Comparison of ENCODE assay signal across 7 cellular contexts in genomic region chr9:125239631-125240597, GRCh38. TPM values are rescaled to one million over a fixed set of nuclear protein-coding genes. Genes with fewer than 3 reads are reported as not detected.
A peak's percentile ranks its signal among the peaks of the same experiment; 100 is the strongest.
DNase-seq lines count a peak whose midpoint lies in the region; ATAC-seq, FAIRE-seq and TF ChIP-seq lines count a peak whose summit lies in the region.

No MANE protein-coding gene starts in this region.

- in situ Hi-C loops in IMR-90 (cut with MboI; ENCODE audit: low sequenced_read_pairs) = no loop called here

- peak overlapping the region; percentile 99 for H3K27ac Mint-ChIP-seq in activated naive CD8-positive, alpha-beta T cell treated with anti-CD3 and anti-CD28 coated beads, Interleukin-2, amount 10 ng/mL, durations not matched to agents 7 days and 5 days

- H3K36me3 Mint-ChIP-seq in activated naive CD8-positive, alpha-beta T cell treated with anti-CD3 and anti-CD28 coated beads, Interleukin-2, amount 10 ng/mL, durations not matched to agents 7 days and 5 days = peaks cover 40% of the 10 kb centered on the region

- FAIRE-seq in kidney (lab: Jason Lieb, UNC) = no peak

- H2BK20ac ChIP-seq in IMR-90 (ENCODE audit: low read depth, low read length) = no peak overlapping the region

- H2BK120ac ChIP-seq in IMR-90 (ENCODE audit: low read depth, low read length) = no peak overlapping the region

- no peak overlapping the region for H2AFZ ChIP-seq in IMR-90 (replicated peaks; ENCODE audit: low read length, poor library complexity)

- no peak overlapping the region for H3K18ac ChIP-seq in IMR-90 (ENCODE audit: low read depth, low read length)

- no peaks in the 10 kb centered on the region for H3K27me3 Mint-ChIP-seq in activated naive CD8-positive, alpha-beta T cell treated with anti-CD3 and anti-CD28 coated beads, Interleukin-2, amount 10 ng/mL, durations not matched to agents 7 days and 5 days

- H3K4me3 Mint-ChIP-seq in activated naive CD8-positive, alpha-beta T cell treated with anti-CD3 and anti-CD28 coated beads, Interleukin-2, amount 10 ng/mL, durations not matched to agents 7 days and 5 days = peak overlapping the region; percentile 99

- H3K9me1 ChIP-seq in IMR-90 (ENCODE audit: insufficient read depth, low read length) = no peaks in the 10 kb centered on the region; the same call in 1 of the 2 replicates

- H4K5ac ChIP-seq in IMR-90 (ENCODE audit: low read depth, low read length) = no peak overlapping the region

- no peaks in the 10 kb centered on the region for H3K9me3 Mint-ChIP-seq in activated naive CD8-positive, alpha-beta T cell treated with anti-CD3 and anti-CD28 coated beads, Interleukin-2, amount 10 ng/mL, durations not matched to agents 7 days and 5 days

- peaks cover 38% of the 10 kb centered on the region for H3K4me1 Mint-ChIP-seq in activated naive CD8-positive, alpha-beta T cell treated with anti-CD3 and anti-CD28 coated beads, Interleukin-2, amount 10 ng/mL, durations not matched to agents 7 days and 5 days

- H3K56ac ChIP-seq in IMR-90 (ENCODE audit: extremely low read depth, insufficient read depth, low read length) = peak overlapping the region; percentile 77

- TF ChIP-seq CTCF in IMR-90 (conservative IDR thresholded peaks at IDR 0.05; ENCODE audit: low read depth, low read length) (no peak), kidney (IDR thresholded peaks at IDR 0.05; ENCODE audit: borderline replicate concordance, extremely low read depth, insufficient read depth) (no peak)

- H3K23ac ChIP-seq in IMR-90 (ENCODE audit: low read depth, low read length) = peak overlapping the region; percentile 93

- ATAC-seq in IMR-90 (ENCODE audit: low read depth) = no peak
- no peak for ATAC-seq in activated naive CD8-positive, alpha-beta T cell treated with anti-CD3 and anti-CD28 coated beads, Interleukin-2, amount 10 ng/mL, durations not matched to agents 7 days and 5 days (ENCODE audit: low read depth)
- ATAC-seq in GM21390 (IDR thresholded peaks at IDR 0.05; ENCODE audit: unreplicated experiment) = no peak
- no peak for ATAC-seq in HG03097 (IDR thresholded peaks at IDR 0.05; ENCODE audit: low FRiP score, unreplicated experiment)

- BruUV-seq in IMR-90 (replicated peaks; lab: Mats Ljungman, UMichigan) = no TSS peak

- no peak overlapping the region for H2AK9ac ChIP-seq in IMR-90 (replicated peaks; ENCODE audit: low read depth, low read length, poor library complexity)

- H3K4me3 ChIP-seq in IMR-90 (ENCODE audit: insufficient read depth, low read depth, low read length) = peak overlapping the region; percentile 80
- H3K4me3 ChIP-seq in kidney (ENCODE audit: low read length in 2 of 2) = peak overlapping the region; percentile 83 to 91
- peak overlapping the region; percentile 93 to 99 for H3K4me3 ChIP-seq in stomach smooth muscle (ENCODE audit: low read length in 2 of 2)

- intact Hi-C loops in IMR-90 (cut with micrococcal nuclease) = no loop called here
- intact Hi-C loops in kidney (cut with DNase I) = no loop called here

- no peak overlapping the region for H2AK5ac ChIP-seq in IMR-90 (ENCODE audit: low read depth, low read length)

- H2BK15ac ChIP-seq in IMR-90 (ENCODE audit: low read depth, low read length) = 0 out of 3 replicates have a peak overlapping the region, but pooled peaks have one; percentile 20

- peaks cover 4% of the 10 kb centered on the region for H3K4me1 ChIP-seq in IMR-90 (ENCODE audit: control insufficient read depth, insufficient read depth, low read length)
- peaks cover 4 to 19% of the 10 kb centered on the region in 2 donors for H3K4me1 ChIP-seq in kidney (ENCODE audit: control insufficient read depth in 1 of 2, insufficient read depth in 1 of 2, low read depth in 1 of 2, low read length in 2 of 2)
- H3K4me1 ChIP-seq in stomach smooth muscle (ENCODE audit: control insufficient read depth, insufficient read depth, low read length) = peaks cover 33% of the 10 kb centered on the region

- dilution Hi-C loops in IMR-90 (cut with HindIII; ENCODE audit: low sequenced_read_pairs, unreplicated experiment) = no loop called here

- no peak overlapping the region; a peak in 1 of 4 replicates for H4K8ac ChIP-seq in IMR-90 (ENCODE audit: low read depth in 2 of 2, low read length in 2 of 2)

- peak overlapping the region; percentile 88; the same call in 1 of the 2 replicates for H3K4ac ChIP-seq in IMR-90 (ENCODE audit: low read depth, low read length)

- H3K36me3 ChIP-seq in IMR-90 (ENCODE audit: control insufficient read depth, insufficient read depth, low read length) = peaks cover 33% of the 10 kb centered on the region
- H3K36me3 ChIP-seq in kidney (ENCODE audit: control insufficient read depth in 1 of 2, insufficient read depth in 2 of 2, low read length in 2 of 2) = peaks cover 14 to 40% of the 10 kb centered on the region in 2 donors
- H3K36me3 ChIP-seq in stomach smooth muscle (ENCODE audit: control insufficient read depth in 2 of 2, insufficient read depth in 2 of 2, low read length in 2 of 2) = peaks cover 37 to 41% of the 10 kb centered on the region in 2 donors

- H3K79me1 ChIP-seq in IMR-90 (ENCODE audit: low read depth in 1 of 2, low read length in 2 of 2) = peaks cover 8 to 42% of the 10 kb centered on the region in 2 experiments

- peak overlapping the region; percentile 99 for H3K14ac ChIP-seq in IMR-90 (replicated peaks; ENCODE audit: low read depth, low read length)

- CTCF ChIA-PET in IMR-90 (lab: Yijun Ruan, JAX) = no interaction called here

- H3K27ac ChIP-seq in IMR-90 (ENCODE audit: insufficient read depth, low read length) = peak overlapping the region; percentile 81; the same call in 1 of the 2 replicates
- peak overlapping the region in 1 of 2 donors; percentile 98 for H3K27ac ChIP-seq in kidney (ENCODE audit: low read depth in 2 of 2, low read length in 2 of 2)
- peak overlapping the region; percentile 95 for H3K27ac ChIP-seq in stomach smooth muscle (ENCODE audit: low read length)

- no peak for TF ChIP-seq POLR2A in IMR-90 (IDR thresholded peaks at IDR 0.05; ENCODE audit: low read depth, low read length)

- H4K20me1 ChIP-seq in IMR-90 (ENCODE audit: insufficient read depth, low read length) = peaks cover 62% of the 10 kb centered on the region

- DNase-seq in IMR-90 = no peak
- no peak for DNase-seq in activated naive CD8-positive, alpha-beta T cell treated with anti-CD3 and anti-CD28 coated beads, Interleukin-2, amount 10 ng/mL, durations not matched to agents 7 days and 5 days
- no peak for DNase-seq in kidney
- DNase-seq in HuH-7 (ENCODE audit: low spot score) = no peak

- no CpG with 5 or more reads among the region's 8 CpGs for WGBS in IMR-90 (ENCODE audit: extremely low coverage in 2 of 2, insufficient read length in 1 of 2), 2 experiments

- POLR2A ChIA-PET in IMR-90 (lab: Charles Lee; ENCODE audit: unreplicated experiment) = no interaction called here
- POLR2A ChIA-PET in activated naive CD8-positive, alpha-beta T cell treated with anti-CD3 and anti-CD28 coated beads, Interleukin-2, amount 10 ng/mL, durations not matched to agents 7 days and 5 days (lab: Charles Lee) = interaction anchor here (0.6 to 2.4 kb wide), 11 partner anchors 22 to 1370 kb away, joined by 3 to 73 read pairs (median 10); partner anchors contain the start of genes ARPC5L, GAPVD1, RABEPK and RPL35

- H3K9ac ChIP-seq in IMR-90 (ENCODE audit: low read depth, low read length) (peak overlapping the region; percentile 94), kidney (ENCODE audit: low read length in 2 of 2) (peak overlapping the region; percentile 81 to 97), stomach smooth muscle (ENCODE audit: low read length in 2 of 2) (peak overlapping the region; percentile 90 to 96)

- peak overlapping the region; percentile 52 for H2BK5ac ChIP-seq in IMR-90 (ENCODE audit: low read depth, low read length, poor library complexity, severe bottlenecking)

- 0 out of 2 replicates have a peak overlapping the region, but pooled peaks have one; percentile 86 for H4K91ac ChIP-seq in IMR-90 (ENCODE audit: insufficient read depth, low read depth, low read length)

- peak overlapping the region; percentile 76 for H3K4me2 ChIP-seq in IMR-90 (ENCODE audit: low read depth, low read length)

- no peak for TF ChIP-seq RAD21 in IMR-90 (IDR thresholded peaks at IDR 0.05; ENCODE audit: low read length)

- H3K9me3 ChIP-seq in IMR-90 (ENCODE audit: control insufficient read depth, insufficient read depth, low read length) (no peaks in the 10 kb centered on the region), kidney (ENCODE audit: control insufficient read depth in 1 of 2, low read length in 2 of 2) (no peaks in the 10 kb centered on the region), stomach smooth muscle (ENCODE audit: control insufficient read depth in 2 of 2, low read length in 2 of 2) (no peaks in the 10 kb centered on the region)

- H3K27me3 ChIP-seq in IMR-90 (ENCODE audit: control insufficient read depth, insufficient read depth, low read length) = no peaks in the 10 kb centered on the region
- no peaks in the 10 kb centered on the region for H3K27me3 ChIP-seq in stomach smooth muscle (ENCODE audit: control insufficient read depth in 1 of 2, insufficient read depth in 2 of 2, low read length in 2 of 2)

RNA-seq across cellular contexts. Expression of gene HSPA5, which starts 1.2 kb away (rescaled TPM):
- total RNA-seq in IMR-90 (2012; rRNA removed) (118 and 147 TPM in 2 replicates), kidney (358 TPM)
- polyA plus RNA-seq in IMR-90 (2012; rRNA removed) (391 and 419 TPM in 2 replicates), kidney (ENCODE audit: insufficient read depth, low read depth, low replicate concordance) (289 TPM)
- 180 and 209 TPM in 2 replicates for polyA plus RNA-seq in IMR-90 (2012; cell fraction: cytosol; rRNA removed)
- polyA plus RNA-seq in IMR-90 (2012; cell fraction: nucleus; rRNA removed; ENCODE audit: low replicate concordance) = 99.1 and 172 TPM in 2 replicates
- 10 to 100 TPM; 77.4 to 81.3 TPM for total RNA-seq in activated naive CD8-positive, alpha-beta T cell treated with anti-CD3 and anti-CD28 coated beads, Interleukin-2, amount 10 ng/mL, durations not matched to agents 7 days and 5 days

RNA-seq across cellular contexts. Expression of gene GAPVD1, which starts 21.7 kb away (rescaled TPM):
- total RNA-seq in IMR-90 (2012; rRNA removed) = 40.3 and 50.9 TPM in 2 replicates
- 12.2 and 13.8 TPM in 2 replicates for polyA plus RNA-seq in IMR-90 (2012; rRNA removed)
- 7.9 and 9.4 TPM in 2 replicates for polyA plus RNA-seq in IMR-90 (2012; cell fraction: cytosol; rRNA removed)
- 12.3 and 45.6 TPM in 2 replicates for polyA plus RNA-seq in IMR-90 (2012; cell fraction: nucleus; rRNA removed; ENCODE audit: low replicate concordance)
- 10 to 100 TPM; 57.8 to 58.7 TPM for total RNA-seq in activated naive CD8-positive, alpha-beta T cell treated with anti-CD3 and anti-CD28 coated beads, Interleukin-2, amount 10 ng/mL, durations not matched to agents 7 days and 5 days
- total RNA-seq in kidney = 44.8 TPM
- 6.9 TPM for polyA plus RNA-seq in kidney (ENCODE audit: insufficient read depth, low read depth, low replicate concordance)

RNA-seq across cellular contexts. Expression of gene RABEPK, which starts 39.6 kb away (rescaled TPM):
- total RNA-seq in IMR-90 (2012; rRNA removed) (49.7 and 59.7 TPM in 2 replicates), kidney (12.6 TPM)
- polyA plus RNA-seq in IMR-90 (2012; rRNA removed) (43.9 and 44.6 TPM in 2 replicates), kidney (ENCODE audit: insufficient read depth, low read depth, low replicate concordance) (24.8 TPM)
- 33.0 and 37.2 TPM in 2 replicates for polyA plus RNA-seq in IMR-90 (2012; cell fraction: cytosol; rRNA removed)
- polyA plus RNA-seq in IMR-90 (2012; cell fraction: nucleus; rRNA removed; ENCODE audit: low replicate concordance) = 23.4 and 31.8 TPM in 2 replicates
- 10 to 100 TPM in 1 of 2 experiments, 1 to 10 TPM in 1; 9.9 to 12.3 TPM for total RNA-seq in activated naive CD8-positive, alpha-beta T cell treated with anti-CD3 and anti-CD28 coated beads, Interleukin-2, amount 10 ng/mL, durations not matched to agents 7 days and 5 days

RNA-seq across cellular contexts. Expression of gene PPP6C, which starts 50.3 kb away (rescaled TPM):
- total RNA-seq in IMR-90 (2012; rRNA removed) = 15.4 and 27.5 TPM in 2 replicates
- 12.9 and 14.5 TPM in 2 replicates for polyA plus RNA-seq in IMR-90 (2012; rRNA removed)
- polyA plus RNA-seq in IMR-90 (2012; cell fraction: cytosol; rRNA removed) = 3.5 and 3.9 TPM in 2 replicates
- polyA plus RNA-seq in IMR-90 (2012; cell fraction: nucleus; rRNA removed; ENCODE audit: low replicate concordance) = 1.6 and 7.7 TPM in 2 replicates
- total RNA-seq in activated naive CD8-positive, alpha-beta T cell treated with anti-CD3 and anti-CD28 coated beads, Interleukin-2, amount 10 ng/mL, durations not matched to agents 7 days and 5 days = 10 to 100 TPM; 48.8 to 50.4 TPM
- 43.9 TPM for total RNA-seq in kidney
- polyA plus RNA-seq in kidney (ENCODE audit: insufficient read depth, low read depth, low replicate concordance) = 30.4 TPM
